11 cellular contexts compared by ENCODE assay signal in the genomic region with DNA sequence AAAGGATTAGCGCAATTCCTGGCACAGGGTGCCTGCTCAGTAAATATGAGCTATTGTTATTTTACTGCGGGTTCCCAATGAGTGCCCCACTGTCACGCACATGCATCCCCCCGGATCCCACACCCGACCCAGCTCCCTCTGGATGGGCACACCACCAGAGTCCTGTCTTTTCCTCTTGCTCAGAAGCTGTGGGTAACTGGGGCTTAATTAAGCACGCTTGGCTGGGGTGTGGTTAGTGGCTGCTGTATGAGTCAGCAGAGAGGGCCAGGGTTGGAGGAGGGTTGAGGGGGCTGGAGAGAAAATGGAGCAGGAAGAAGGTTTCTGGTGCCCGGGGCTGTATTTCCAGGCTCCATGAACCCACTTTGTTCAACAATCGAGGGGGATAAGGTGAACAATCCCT. TPM values are rescaled to one million over a fixed set of nuclear protein-coding genes. Genes with fewer than 3 reads are reported as not detected.
DNase-seq lines count a peak whose midpoint lies in the region; ATAC-seq, FAIRE-seq and TF ChIP-seq lines count a peak whose summit lies in the region.
"Had no signal": no experiment of that assay in that cellular context is flagged by ENCODE, and none has a peak within 500 bp of the region (broad histone marks: within the 10 kb centered on the region; RNA-seq: fewer than 3 reads in every experiment).

No MANE protein-coding gene starts in this region.

- no peak for DNase-seq in GM18507 (ENCODE audit: extremely low spot score, insufficient read length, low read depth)
- peak; percentile 80 for DNase-seq in MG63
- no peak for DNase-seq in GM12878 (ENCODE audit: low read depth, low spot score)
- peak; percentile 48 for DNase-seq in posterior vena cava (ENCODE audit: low spot score)
- no peak for DNase-seq in immature natural killer cell
- no peak for DNase-seq in medulla oblongata (ENCODE audit: extremely low spot score)
- DNase-seq: anterior cingulate cortex; NCI-H2081; stimulated activated CD8-positive, alpha-beta memory T cell treated with anti-CD3 and anti-CD28 coated beads, Interleukin-4, amount 100 ng/mL, for 48 hours had no signal

- CTCF ChIA-PET in GM12878 (lab: Yijun Ruan, JAX), result interaction anchor here (0.8 to 2.4 kb wide), 5 partner anchors 8 to 86 kb away, joined by 3 to 9 read pairs (median 6); no protein-coding TSS in a partner anchor

- no peaks in the 10 kb centered on the region for H3K36me3 ChIP-seq in MG63
- no peaks in the 10 kb centered on the region; a peak in 1 of 4 replicates for H3K36me3 ChIP-seq in GM12878 (ENCODE audit: control insufficient read depth in 2 of 2, insufficient read depth in 2 of 2, low read length in 1 of 2)

- H3K4me1 ChIP-seq in GM12878 (ENCODE audit: control insufficient read depth, insufficient read depth, low read length), result peaks cover 7% of the 10 kb centered on the region; the same call in 1 of the 2 replicates

- H3K27me3 ChIP-seq in MG63 (no peaks in the 10 kb centered on the region), GM12878 (replicated peaks in 1 of 2; ENCODE audit: control insufficient read depth in 2 of 2, insufficient read depth in 2 of 2, low read length in 1 of 2) (no peaks in the 10 kb centered on the region)

- H3K9me3 ChIP-seq in MG63, result no peaks in the 10 kb centered on the region
- no peaks in the 10 kb centered on the region; the same call in 2 of the 3 replicates for H3K9me3 ChIP-seq in GM12878 (replicated peaks; ENCODE audit: control insufficient read depth, insufficient read depth, low read length)

- peaks cover 7 to 12% (median 10%) of the 10 kb centered on the region in 3 donors for H3K27me3 Mint-ChIP-seq in immature natural killer cell (ENCODE audit: low read depth in 3 of 3)

- TF ChIP-seq POLR2A in GM12878 (IDR thresholded peaks at IDR 0.05; ENCODE audit: low read depth, low read length), result no peak

- H3K9ac ChIP-seq in GM12878 (ENCODE audit: control insufficient read depth, insufficient read depth, low read length), result no peak overlapping the region

- in situ Hi-C loops in GM12878 (cut with MboI), result no loop called here

- peaks cover 5% of the 10 kb centered on the region for H3K79me2 ChIP-seq in GM12878 (ENCODE audit: control insufficient read depth, insufficient read depth, low read length)

- H3K4me3 ChIP-seq in MG63, result no peak overlapping the region
- no peak overlapping the region for H3K4me3 ChIP-seq in GM12878

- no peak for TF ChIP-seq CTCF in GM12878 (IDR thresholded peaks at IDR 0.05 in 2 of 3, conservative IDR thresholded peaks at IDR 0.05 in 1 of 3; ENCODE audit: control insufficient read depth in 2 of 3, extremely low read depth in 1 of 3, insufficient read depth in 1 of 3, low read depth in 3 of 3, low read length in 3 of 3)

- 19% methylated on average over 8 of the region's 8 CpGs for WGBS in GM12878 (ENCODE audit: insufficient coverage, insufficient replicate concordance, low lambda C conversion rate, missing lambda C conversion rate)

- no peak overlapping the region for H3K4me3 Mint-ChIP-seq in immature natural killer cell

- peak; percentile 29 for FAIRE-seq in GM18507 (lab: Jason Lieb, UNC)
- FAIRE-seq in GM12878 (lab: Jason Lieb, UNC), result peak; percentile 44

- TF ChIP-seq RAD21 in GM12878 (IDR thresholded peaks at IDR 0.05; ENCODE audit: insufficient read depth, low read depth, low read length), result no peak

- no peak for TF ChIP-seq EP300 in GM12878 (IDR thresholded peaks at IDR 0.05; ENCODE audit: borderline replicate concordance in 1 of 2, control insufficient read depth in 1 of 2, low read depth in 2 of 2, low read length in 2 of 2)

- no TSS peak for BruUV-seq in GM12878 (replicated peaks; lab: Mats Ljungman, UMichigan)

- no peak overlapping the region for H3K27ac ChIP-seq in GM12878 (ENCODE audit: control insufficient read depth, insufficient read depth)

- SMC1A ChIA-PET in GM12878 (lab: Charles Lee; ENCODE audit: uncharacterized antibody, unreplicated experiment), result interaction anchor here (0.7 to 2.3 kb wide), 9 partner anchors 10 to 626 kb away, joined by 3 to 9 read pairs (median 4); a partner anchor contains a TSS

- no peaks in the 10 kb centered on the region for H4K20me1 ChIP-seq in GM12878 (ENCODE audit: control insufficient read depth, insufficient read depth)

- peaks cover 0 to 2% (median 0%) of the 10 kb centered on the region in 6 donors for H3K9me3 Mint-ChIP-seq in immature natural killer cell

- no peaks in the 10 kb centered on the region for H3K4me1 Mint-ChIP-seq in immature natural killer cell

- POLR2A ChIA-PET in GM12878 (lab: Charles Lee), result interaction anchor here (1.0 to 1.2 kb wide), 3 partner anchors 9 to 30 kb away, joined by 3 to 4 read pairs (median 3); a partner anchor contains a TSS

- ATAC-seq in GM12878 (peak; percentile 90), HG03571 (IDR thresholded peaks at IDR 0.05; ENCODE audit: unreplicated experiment) (no peak), GM18873 (IDR thresholded peaks at IDR 0.05; ENCODE audit: low FRiP score, unreplicated experiment) (no peak)

- H3K36me3 Mint-ChIP-seq in immature natural killer cell, result no peaks in the 10 kb centered on the region

- no peak overlapping the region for H2AFZ ChIP-seq in GM12878 (ENCODE audit: control insufficient read depth, low read depth, low read length)

- H3K27ac Mint-ChIP-seq in immature natural killer cell, result no peak overlapping the region

- RAD21 ChIA-PET in GM12878 (lab: Charles Lee; ENCODE audit: unreplicated experiment), result interaction anchor here (1.6 kb wide), 1 partner anchor 30 kb away, joined by 5 read pairs; a partner anchor contains a TSS

- intact Hi-C loops in GM12878 (cut with micrococcal nuclease; ENCODE audit: unreplicated experiment) (no loop called here), posterior vena cava (cut with DNase I) (no loop called here)

- peak overlapping the region; percentile 41; the same call in 1 of the 2 replicates for H3K4me2 ChIP-seq in GM12878 (ENCODE audit: control insufficient read depth, insufficient read depth)

TF ChIP-seq in GM12878, 131 proteins besides CTCF, POLR2A, EP300 and RAD21 (continues in another document):
- TF ChIP-seq BCL11A (IDR thresholded peaks at IDR 0.05; ENCODE audit: low read depth, low read length), result peak; percentile 79; the same call in 1 of the 2 replicates
- TF ChIP-seq LARP7 (IDR thresholded peaks at IDR 0.05), result no peak
- TF ChIP-seq MTA3 (IDR thresholded peaks at IDR 0.05; ENCODE audit: borderline replicate concordance, low read length), result no peak
- peak; percentile 82 for TF ChIP-seq RUNX3 (IDR thresholded peaks at IDR 0.05; ENCODE audit: low read length)
- TF ChIP-seq FOXK2 (IDR thresholded peaks at IDR 0.05), result no peak
- 0 out of 2 replicates have a peak, but pooled peaks have one; percentile 33 for TF ChIP-seq IKZF1 (conservative IDR thresholded peaks at IDR 0.05)
- TF ChIP-seq MTA2 (IDR thresholded peaks at IDR 0.05; ENCODE audit: low read depth), result peak; percentile 77
- TF ChIP-seq SUPT20H (IDR thresholded peaks at IDR 0.05; ENCODE audit: borderline replicate concordance, control insufficient read depth, low read depth, low read length), result no peak
- TF ChIP-seq IKZF2 (IDR thresholded peaks at IDR 0.05), result peak; percentile 54 to 61; a peak in 3 of 4 replicates
- TF ChIP-seq BMI1 (IDR thresholded peaks at IDR 0.05; ENCODE audit: borderline replicate concordance), result no peak
- no peak for TF ChIP-seq RFX5 (IDR thresholded peaks at IDR 0.05; ENCODE audit: low read depth, low read length)
- TF ChIP-seq YBX1 (IDR thresholded peaks at IDR 0.05), result no peak
- TF ChIP-seq, protein P1, sequence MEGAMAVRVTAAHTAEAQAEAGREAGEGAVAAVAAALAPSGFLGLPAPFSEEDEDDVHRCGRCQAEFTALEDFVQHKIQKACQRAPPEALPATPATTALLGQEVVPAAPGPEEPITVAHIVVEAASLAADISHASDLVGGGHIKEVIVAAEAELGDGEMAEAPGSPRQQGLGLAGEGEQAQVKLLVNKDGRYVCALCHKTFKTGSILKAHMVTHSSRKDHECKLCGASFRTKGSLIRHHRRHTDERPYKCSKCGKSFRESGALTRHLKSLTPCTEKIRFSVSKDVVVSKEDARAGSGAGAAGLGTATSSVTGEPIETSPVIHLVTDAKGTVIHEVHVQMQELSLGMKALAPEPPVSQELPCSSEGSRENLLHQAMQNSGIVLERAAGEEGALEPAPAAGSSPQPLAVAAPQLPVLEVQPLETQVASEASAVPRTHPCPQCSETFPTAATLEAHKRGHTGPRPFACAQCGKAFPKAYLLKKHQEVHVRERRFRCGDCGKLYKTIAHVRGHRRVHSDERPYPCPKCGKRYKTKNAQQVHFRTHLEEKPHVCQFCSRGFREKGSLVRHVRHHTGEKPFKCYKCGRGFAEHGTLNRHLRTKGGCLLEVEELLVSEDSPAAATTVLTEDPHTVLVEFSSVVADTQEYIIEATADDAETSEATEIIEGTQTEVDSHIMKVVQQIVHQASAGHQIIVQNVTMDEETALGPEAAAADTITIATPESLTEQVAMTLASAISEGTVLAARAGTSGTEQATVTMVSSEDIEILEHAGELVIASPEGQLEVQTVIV (IDR thresholded peaks at IDR 0.05; ENCODE audit: borderline replicate concordance, partially characterized antibody), result no peak

RNA-seq across cellular contexts. Expression of a gene that starts 30.3 kb away (rescaled TPM):
- 2.2 and 5.3 TPM in 2 replicates for total RNA-seq in MG63 (2014; rRNA removed; shearing (Covaris generic); ENCODE audit: low replicate concordance)
- 28.9 and 37.4 TPM in 2 replicates for total RNA-seq in GM12878 (2013; cell fraction: nucleolus; rRNA removed)
- total RNA-seq in GM12878 (2014; rRNA removed) (2.3 and 2.4 TPM in 2 replicates), GM12878 (2014; rRNA removed; fragmentation: Illumina TruSeq; extraction: Trizol) (1.4 and 2.4 TPM in 2 replicates), GM12878 (2021) (7.5 and 8.7 TPM in 2 replicates), posterior vena cava (10 to 100 TPM; 10.6 to 11.4 TPM)
- 6.9 TPM for polyA plus RNA-seq in GM12878 (2011; ENCODE audit: low read depth)
- polyA plus RNA-seq in GM12878 (2011; rRNA removed) (3.8 and 9.2 TPM in 2 replicates), GM12878 (2014; fragmentation: Illumina TruSeq; extraction: Trizol) (2.3 and 4.5 TPM in 2 replicates), GM12878 (2014; fragmentation: Nextera tagmentation; extraction: Ambion mirVana) (1 to 10 TPM; 1.4 to 1.5 TPM), GM12878 (2014; rRNA removed) (2.9 and 4.1 TPM in 2 replicates), GM12878 (2016; fragmentation: Nextera tagmentation; extraction: Ambion mirVana) (1 to 10 TPM in 1 of 2 experiments, under 1 TPM in 1; 0.97 to 1.4 TPM), immature natural killer cell (under 1 TPM in 2 of 3 donors, not detected in 1; 0.41 to 0.52 TPM)
- polyA plus RNA-seq in GM12878 (2011; cell fraction: cytosol; rRNA removed), result 10.4 and 13.9 TPM in 2 replicates
- 13.1 and 14.9 TPM in 2 replicates for polyA plus RNA-seq in GM12878 (2011; cell fraction: nucleus; rRNA removed)
- 16.1 and 16.9 TPM in 2 replicates for polyA plus RNA-seq in GM12878 (2012)
- 15.3 and 21.6 TPM in 2 replicates for polyA minus RNA-seq in GM12878 (2011; rRNA and poly(A)+ RNA removed)
- 12.3 and 12.7 TPM in 2 replicates for polyA minus RNA-seq in GM12878 (2011; cell fraction: cytosol; rRNA and poly(A)+ RNA removed)
- 11.2 and 13.6 TPM in 2 replicates for polyA minus RNA-seq in GM12878 (2011; cell fraction: nucleus; rRNA and poly(A)+ RNA removed)

Comparison
In these comparisons a context has a peak if more than half of its experiments do, and no peak if none do; other contexts are left out.
1. DNase-seq: peak in MG63 (single experiment) and posterior vena cava (single experiment); none in GM18507 (single experiment), GM12878 (single experiment), immature natural killer cell (0 of 3) and medulla oblongata (single experiment).